In genomic region chr22:23136991-23137390, GRCh38 we compare ENCODE assay signal across 8 cellular contexts. TPM values are rescaled to one million over a fixed set of nuclear protein-coding genes. Genes with fewer than 3 reads are reported as not detected.
DNase-seq lines count a peak whose midpoint lies in the region; ATAC-seq and TF ChIP-seq lines count a peak whose summit lies in the region.
"Not testable (repeated sequence)": the region's sequence is repeated elsewhere in the genome, so short reads cannot be mapped to it uniquely, and the experiment has no call there.

No MANE protein-coding gene starts in this region.

- peaks cover 44% of the 10 kb centered on the region for H3K4me1 Mint-ChIP-seq in CD4-positive, alpha-beta T cell (ENCODE audit: low read depth)
- H3K4me1 Mint-ChIP-seq in activated CD4-positive, alpha-beta memory T cell treated with anti-CD3 and anti-CD28 coated beads, Interleukin-2, amount 10 ng/mL, durations not matched to agents 7 days and 5 days = peaks cover 41% of the 10 kb centered on the region
- peaks cover 35 to 36% of the 10 kb centered on the region in 2 donors for H3K4me1 Mint-ChIP-seq in natural killer cell treated with Interleukin-12 subunit alpha and Interleukin-12 subunit beta and Interleukin-15 and Interleukin-18, amount 100 ng/mL, for 72 hours (ENCODE audit: low read depth in 2 of 2)

- not testable (repeated sequence) for ATAC-seq in CD4-positive, alpha-beta T cell (ENCODE audit: poor library complexity); activated naive CD4-positive, alpha-beta T cell treated with anti-CD3 and anti-CD28 coated beads, Interleukin-2, amount 50 U/mL, for 72 hours; natural killer cell treated with Interleukin-12 subunit alpha and Interleukin-12 subunit beta and Interleukin-15 and Interleukin-18, amount 100 ng/mL, for 72 hours

- not testable (repeated sequence) for H3K9me3 ChIP-seq in CD4-positive, alpha-beta T cell (ENCODE audit: control insufficient read depth, low read length); KOPT-K1 (ENCODE audit: insufficient read depth, low read length, poor library complexity, severe bottlenecking); esophagus squamous epithelium; transverse colon

- H3K27me3 ChIP-seq in CD4-positive, alpha-beta T cell (ENCODE audit: control insufficient read depth, insufficient read depth, low read length); esophagus squamous epithelium; transverse colon: not testable (repeated sequence)

- in situ Hi-C loops in transverse colon (cut with MboI; ENCODE audit: low pct_ligation_motif_present in 1 of 4, low pct_unique_long_range_greater_than_20kb in 1 of 4, low sequenced_read_pairs in 3 of 4) = not testable (repeated sequence)

- H3K4me1 ChIP-seq in esophagus squamous epithelium (peaks cover 15 to 57% (median 30%) of the 10 kb centered on the region in 3 donors), transverse colon (peaks cover 7 to 17% (median 8%) of the 10 kb centered on the region in 4 donors)

- intact Hi-C loops in CD4-positive, alpha-beta T cell (cut with DNase I, micrococcal nuclease); esophagus squamous epithelium (cut with DNase I); transverse colon (cut with DNase I; ENCODE audit: low total_unique reads): not testable (repeated sequence)

- CTCF ChIA-PET in CD4-positive, alpha-beta T cell (lab: Charles Lee) = interaction anchor here (0.8 kb wide), 1 partner anchor 145 kb away, joined by 3 read pairs; no protein-coding TSS in a partner anchor
- CTCF ChIA-PET in activated CD4-positive, alpha-beta memory T cell treated with anti-CD3 and anti-CD28 coated beads, Interleukin-2, amount 10 ng/mL, durations not matched to agents 7 days and 5 days (lab: Charles Lee) = interaction anchor here (0.9 to 1.4 kb wide), 2 partner anchors 180 to 195 kb away, joined by 3 to 4 read pairs; no protein-coding TSS in a partner anchor

- not testable (repeated sequence) for H3K4me3 Mint-ChIP-seq in CD4-positive, alpha-beta T cell; activated CD4-positive, alpha-beta memory T cell treated with anti-CD3 and anti-CD28 coated beads, Interleukin-2, amount 10 ng/mL, durations not matched to agents 7 days and 5 days
- H3K4me3 Mint-ChIP-seq in natural killer cell treated with Interleukin-12 subunit alpha and Interleukin-12 subunit beta and Interleukin-15 and Interleukin-18, amount 100 ng/mL, for 72 hours = peak overlapping the region; percentile 87

- POLR2A ChIA-PET in CD4-positive, alpha-beta T cell (lab: Charles Lee) = interaction anchor here (1.4 to 1.7 kb wide), 2 partner anchors 17 to 384 kb away, joined by 4 to 11 read pairs; no protein-coding TSS in a partner anchor
- POLR2A ChIA-PET in activated CD4-positive, alpha-beta memory T cell treated with anti-CD3 and anti-CD28 coated beads, Interleukin-2, amount 10 ng/mL, durations not matched to agents 7 days and 5 days (lab: Charles Lee) = interaction anchor here (1.4 kb wide), 1 partner anchor 17 kb away, joined by 4 read pairs; no protein-coding TSS in a partner anchor

- not testable (repeated sequence) for H3K36me3 ChIP-seq in KOPT-K1 (ENCODE audit: insufficient read depth, low read length); esophagus squamous epithelium; transverse colon

- not testable (repeated sequence) for H3K36me3 Mint-ChIP-seq in CD4-positive, alpha-beta T cell (ENCODE audit: low read depth); activated CD4-positive, alpha-beta memory T cell treated with anti-CD3 and anti-CD28 coated beads, Interleukin-2, amount 10 ng/mL, durations not matched to agents 7 days and 5 days (ENCODE audit: low read depth); activated naive CD4-positive, alpha-beta T cell treated with anti-CD3 and anti-CD28 coated beads, Interleukin-2, amount 50 U/mL, for 72 hours; natural killer cell treated with Interleukin-12 subunit alpha and Interleukin-12 subunit beta and Interleukin-15 and Interleukin-18, amount 100 ng/mL, for 72 hours

- not testable (repeated sequence) for TF ChIP-seq POLR2A in esophagus squamous epithelium (IDR thresholded peaks at IDR 0.05); transverse colon (IDR thresholded peaks at IDR 0.05)

- not testable (repeated sequence) for H3K27me3 Mint-ChIP-seq in CD4-positive, alpha-beta T cell; activated CD4-positive, alpha-beta memory T cell treated with anti-CD3 and anti-CD28 coated beads, Interleukin-2, amount 10 ng/mL, durations not matched to agents 7 days and 5 days; natural killer cell treated with Interleukin-12 subunit alpha and Interleukin-12 subunit beta and Interleukin-15 and Interleukin-18, amount 100 ng/mL, for 72 hours

- DNase-seq in CD4-positive, alpha-beta T cell; activated CD4-positive, alpha-beta memory T cell treated with anti-CD3 and anti-CD28 coated beads, Interleukin-2, amount 10 ng/mL, durations not matched to agents 7 days and 5 days; activated naive CD4-positive, alpha-beta T cell treated with anti-CD3 and anti-CD28 coated beads, Interleukin-2, amount 50 U/mL, for 72 hours (ENCODE audit: low spot score in 2 of 2); esophagus squamous epithelium (lab: John Stamatoyannopoulos, UW); natural killer cell treated with Interleukin-12 subunit alpha and Interleukin-12 subunit beta and Interleukin-15 and Interleukin-18, amount 100 ng/mL, for 72 hours (ENCODE audit: low spot score); transverse colon: not testable (repeated sequence)
- peak; percentile 46 for DNase-seq in RPMI8226

- H3K4me3 ChIP-seq in esophagus squamous epithelium, transverse colon: not testable (repeated sequence)

- TF ChIP-seq EP300 in transverse colon (IDR thresholded peaks at IDR 0.05; ENCODE audit: low read depth) = not testable (repeated sequence)

- peak overlapping the region; percentile 94 for H3K27ac Mint-ChIP-seq in CD4-positive, alpha-beta T cell
- peak overlapping the region; percentile 94 for H3K27ac Mint-ChIP-seq in activated CD4-positive, alpha-beta memory T cell treated with anti-CD3 and anti-CD28 coated beads, Interleukin-2, amount 10 ng/mL, durations not matched to agents 7 days and 5 days
- peak overlapping the region; percentile 44 to 84 for H3K27ac Mint-ChIP-seq in activated naive CD4-positive, alpha-beta T cell treated with anti-CD3 and anti-CD28 coated beads, Interleukin-2, amount 50 U/mL, for 72 hours
- peak overlapping the region in 1 of 2 donors; percentile 97 for H3K27ac Mint-ChIP-seq in natural killer cell treated with Interleukin-12 subunit alpha and Interleukin-12 subunit beta and Interleukin-15 and Interleukin-18, amount 100 ng/mL, for 72 hours

- peak overlapping the region; percentile 66 for H3K27ac ChIP-seq in CD4-positive, alpha-beta T cell (ENCODE audit: low read depth, low read length)
- H3K27ac ChIP-seq in KOPT-K1 (ENCODE audit: low read depth, low read length, poor library complexity, severe bottlenecking) = peak overlapping the region; percentile 68
- peak overlapping the region; percentile 49 to 78 (median 71) for H3K27ac ChIP-seq in esophagus squamous epithelium
- H3K27ac ChIP-seq in transverse colon = peak overlapping the region in 3 of 4 donors; percentile 40 to 62 (median 53)

- TF ChIP-seq CTCF in CD4-positive, alpha-beta T cell (IDR thresholded peaks at IDR 0.05); esophagus squamous epithelium (IDR thresholded peaks at IDR 0.05); transverse colon (IDR thresholded peaks at IDR 0.05): not testable (repeated sequence)

- not testable (repeated sequence) for H3K9me3 Mint-ChIP-seq in CD4-positive, alpha-beta T cell; activated CD4-positive, alpha-beta memory T cell treated with anti-CD3 and anti-CD28 coated beads, Interleukin-2, amount 10 ng/mL, durations not matched to agents 7 days and 5 days; activated naive CD4-positive, alpha-beta T cell treated with anti-CD3 and anti-CD28 coated beads, Interleukin-2, amount 50 U/mL, for 72 hours; natural killer cell treated with Interleukin-12 subunit alpha and Interleukin-12 subunit beta and Interleukin-15 and Interleukin-18, amount 100 ng/mL, for 72 hours

- WGBS in esophagus squamous epithelium, 2 donors = 80% methylated on average over 1 to 2 of the region's 4 CpGs
- WGBS in transverse colon (ENCODE audit: low coverage in 1 of 2), 2 donors = 71 to 87% methylated on average over 3 to 4 of the region's 4 CpGs

RNA-seq across cellular contexts. Expression of gene RSPH14, which starts 4.8 kb away (rescaled TPM):
- total RNA-seq in CD4-positive, alpha-beta T cell = 1 to 10 TPM; 1.2 to 1.5 TPM
- total RNA-seq in activated CD4-positive, alpha-beta memory T cell treated with anti-CD3 and anti-CD28 coated beads, Interleukin-2, amount 10 ng/mL, durations not matched to agents 7 days and 5 days = not detected
- under 1 TPM; 0.18 to 0.33 TPM for total RNA-seq in activated naive CD4-positive, alpha-beta T cell treated with anti-CD3 and anti-CD28 coated beads, Interleukin-2, amount 50 U/mL, for 72 hours
- total RNA-seq in esophagus squamous epithelium (not detected), transverse colon (under 1 TPM in 1 of 4 donors, not detected in 3; 0.32 TPM)
- total RNA-seq in natural killer cell treated with Interleukin-12 subunit alpha and Interleukin-12 subunit beta and Interleukin-15 and Interleukin-18, amount 100 ng/mL, for 72 hours = not detected

RNA-seq across cellular contexts. Expression of gene RAB36, which starts 8.3 kb away (rescaled TPM):
- under 1 TPM; 0.77 to 0.87 TPM for total RNA-seq in CD4-positive, alpha-beta T cell
- under 1 TPM in 1 of 2 experiments, not detected in 1; 0.33 TPM for total RNA-seq in activated CD4-positive, alpha-beta memory T cell treated with anti-CD3 and anti-CD28 coated beads, Interleukin-2, amount 10 ng/mL, durations not matched to agents 7 days and 5 days
- under 1 TPM in 1 of 2 donors, not detected in 1; 0.25 TPM for total RNA-seq in activated naive CD4-positive, alpha-beta T cell treated with anti-CD3 and anti-CD28 coated beads, Interleukin-2, amount 50 U/mL, for 72 hours
- total RNA-seq in esophagus squamous epithelium = 1 to 10 TPM; 1.4 to 3.9 (median 2.3) TPM
- total RNA-seq in natural killer cell treated with Interleukin-12 subunit alpha and Interleukin-12 subunit beta and Interleukin-15 and Interleukin-18, amount 100 ng/mL, for 72 hours = 1 to 10 TPM; 2.1 to 2.7 TPM
- 1 to 10 TPM in 1 of 4 donors, under 1 TPM in 2, not detected in 1; 0.37 to 1.1 (median 0.82) TPM for total RNA-seq in transverse colon

RNA-seq across cellular contexts. Expression of gene BCR, which starts 43.3 kb away (rescaled TPM):
- total RNA-seq in CD4-positive, alpha-beta T cell = 10 to 100 TPM; 60.0 to 64.8 TPM
- 10 to 100 TPM; 60.7 to 63.2 TPM for total RNA-seq in activated CD4-positive, alpha-beta memory T cell treated with anti-CD3 and anti-CD28 coated beads, Interleukin-2, amount 10 ng/mL, durations not matched to agents 7 days and 5 days
- 10 to 100 TPM; 44.9 to 63.7 TPM for total RNA-seq in activated naive CD4-positive, alpha-beta T cell treated with anti-CD3 and anti-CD28 coated beads, Interleukin-2, amount 50 U/mL, for 72 hours
- total RNA-seq in esophagus squamous epithelium (10 to 100 TPM; 38.7 to 50.0 (median 47.5) TPM), transverse colon (100 to 1,000 TPM in 2 of 4 donors, 10 to 100 TPM in 2; 36.9 to 514 (median 91.0) TPM)
- 10 to 100 TPM; 55.4 to 65.8 TPM for total RNA-seq in natural killer cell treated with Interleukin-12 subunit alpha and Interleukin-12 subunit beta and Interleukin-15 and Interleukin-18, amount 100 ng/mL, for 72 hours
